In the genomic region with DNA sequence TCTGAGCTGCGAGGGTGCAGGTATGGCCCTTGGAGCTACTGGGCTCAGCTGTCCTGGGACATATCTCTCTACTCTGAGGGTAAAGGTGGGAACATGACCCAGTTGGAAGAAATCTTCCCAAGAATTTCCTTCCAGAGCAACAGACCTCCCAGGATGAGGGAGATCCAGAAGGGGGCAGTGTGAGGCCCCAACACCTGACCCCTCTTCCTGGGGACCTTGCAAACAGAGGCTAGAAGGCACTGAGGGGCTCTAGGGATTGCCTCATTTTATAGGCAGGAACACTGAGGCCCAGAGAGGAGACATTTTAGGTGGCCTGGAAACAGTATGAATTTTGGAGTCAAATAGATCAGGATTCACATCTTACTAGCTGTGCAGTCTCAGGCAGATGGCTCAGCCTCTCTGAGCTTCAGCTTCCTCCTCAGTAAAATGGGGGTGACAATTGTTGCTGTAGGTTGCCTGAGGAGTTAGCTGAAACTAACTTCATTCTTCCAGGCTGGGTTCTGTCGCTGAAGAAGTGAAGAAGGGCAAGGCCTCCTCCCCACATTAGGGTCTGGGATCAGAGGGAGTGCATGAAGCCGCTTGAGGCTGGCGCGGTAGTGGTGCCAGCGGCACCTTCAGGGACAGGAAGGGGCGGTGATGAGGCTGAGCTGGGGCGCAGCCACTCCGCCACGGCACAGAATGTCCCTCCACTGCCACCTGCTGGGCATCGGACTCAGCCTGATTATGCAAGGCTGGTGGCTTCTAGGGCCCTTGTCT, we compare ENCODE assay signal across 8 cellular contexts. TPM values are rescaled to one million over a fixed set of nuclear protein-coding genes. Genes with fewer than 3 reads are reported as not detected.
DNase-seq lines count a peak whose midpoint lies in the region; ATAC-seq and TF ChIP-seq lines count a peak whose summit lies in the region.

No MANE protein-coding gene starts in this region.

- H3K27ac ChIP-seq in VCaP (no peak overlapping the region), spleen (no peak overlapping the region)

- H3K4me3 ChIP-seq in GM12865 (ENCODE audit: low read depth, low read length) (no peak overlapping the region), spleen (peak overlapping the region in 1 of 8 donors; percentile 45)

- intact Hi-C loops in spleen (cut with DNase I; ENCODE audit: low total_unique reads) = loop anchor here (2.0 to 10.0 kb wide), 3 partner anchors 136 to 431 kb away; no protein-coding TSS in a partner anchor

- 8 to 80% (median 9%) methylated on average over 1 to 11 of the region's 11 CpGs for WGBS in spleen, 5 donors

- H3K4me1 Mint-ChIP-seq in brain (no peaks in the 10 kb centered on the region), immature natural killer cell (peaks cover 8 to 9% of the 10 kb centered on the region in 2 donors)

- no peak for TF ChIP-seq POLR2A in spleen (IDR thresholded peaks at IDR 0.05)

- peaks cover 0 to 11% (median 0%) of the 10 kb centered on the region in 7 donors for H3K27me3 ChIP-seq in spleen (replicated peaks in 1 of 7)

- H3K4me1 ChIP-seq in spleen = peaks cover 0 to 8% (median 2%) of the 10 kb centered on the region in 6 donors

- peaks cover 0 to 6% (median 0%) of the 10 kb centered on the region in 5 experiments for H3K9me3 Mint-ChIP-seq in brain
- no peaks in the 10 kb centered on the region for H3K9me3 Mint-ChIP-seq in immature natural killer cell

- peak; percentile 88 for TF ChIP-seq CTCF in GM12865 (IDR thresholded peaks at IDR 0.05; ENCODE audit: insufficient read depth, low read depth, low read length, missing control alignments)
- peak; percentile 93 for TF ChIP-seq CTCF in VCaP (conservative IDR thresholded peaks at IDR 0.05)
- TF ChIP-seq CTCF in brain (conservative IDR thresholded peaks at IDR 0.05) = peak; percentile 96 to 98
- peak; percentile 79 to 95 (median 87) for TF ChIP-seq CTCF in spleen (IDR thresholded peaks at IDR 0.05 in 8 of 11, conservative IDR thresholded peaks at IDR 0.05 in 3 of 11)

- DNase-seq in GM12865 (ENCODE audit: low read depth) (peak; percentile 85), NCI-H2029 (lab: John Stamatoyannopoulos, UW) (peak; percentile 84), immature natural killer cell (peak; percentile 72 to 80 (median 75)), spleen (peak; percentile 96)

- no peaks in the 10 kb centered on the region for H3K36me3 Mint-ChIP-seq in brain
- no peaks in the 10 kb centered on the region for H3K36me3 Mint-ChIP-seq in immature natural killer cell

- H3K4me3 Mint-ChIP-seq in brain (peak overlapping the region in 3 of 5 experiments; percentile 48 to 66 (median 50)), immature natural killer cell (peak overlapping the region; percentile 74 to 80 (median 78))

- H3K27ac Mint-ChIP-seq in brain (peak overlapping the region in 1 of 5 experiments; percentile 80), immature natural killer cell (peak overlapping the region in 4 of 6 donors; percentile 5 to 54 (median 26))

- ATAC-seq in HG02763 (IDR thresholded peaks at IDR 0.05; ENCODE audit: unreplicated experiment) (peak; percentile 71), GM21717 (IDR thresholded peaks at IDR 0.05; ENCODE audit: unreplicated experiment) (no peak)

- no peaks in the 10 kb centered on the region for H3K9me3 ChIP-seq in spleen

- H3K27me3 Mint-ChIP-seq in brain (peaks cover 6% of the 10 kb centered on the region), immature natural killer cell (ENCODE audit: low read depth in 3 of 3) (peaks cover 0 to 6% (median 2%) of the 10 kb centered on the region in 3 donors)

- H3K36me3 ChIP-seq in spleen = no peaks in the 10 kb centered on the region

RNA-seq across cellular contexts. Expression of a gene that starts 11.4 kb away (rescaled TPM):
- 23.6 TPM for polyA plus RNA-seq in brain (ENCODE audit: insufficient read depth, low read depth, low replicate concordance)
- 1 to 10 TPM in 1 of 3 donors, under 1 TPM in 1, not detected in 1; 0.53 to 1.1 TPM for polyA plus RNA-seq in immature natural killer cell
- total RNA-seq in spleen = under 1 TPM in 5 of 7 donors, not detected in 2; 0.42 to 0.98 (median 0.54) TPM
- polyA plus RNA-seq in spleen = under 1 TPM; 0.16 to 0.43 (median 0.36) TPM

RNA-seq across cellular contexts. Expression of a gene that starts 19.7 kb away (rescaled TPM):
- polyA plus RNA-seq in brain (ENCODE audit: insufficient read depth, low read depth, low replicate concordance) (57.1 TPM), immature natural killer cell (not detected), spleen (not detected)
- total RNA-seq in spleen = not detected

Comparison
In these comparisons a context has a peak if more than half of its experiments do, and no peak if none do; other contexts are left out.
1. RNA of a gene that starts 11.4 kb away (polyA plus RNA-seq): 23.6 TPM in brain (single experiment); 0.53 to 1.1 TPM in immature natural killer cell and 0.16 to 0.43 TPM in spleen; every median in the first group is over 10 times any median in the second.
2. RNA of a gene that starts 19.7 kb away (polyA plus RNA-seq): 57.1 TPM in brain (single experiment); not detected in immature natural killer cell and not detected in spleen; every median in the first group is over 10 times any median in the second.
3. Peak in every context shown above with its lines, with median percentiles within 50 percentile points of each other: DNase-seq and CTCF ChIP-seq.